In genomic region chr18:75111673-75112485, GRCh38 we compare ENCODE assay signal across 18 cellular contexts.
DNase-seq lines count a peak whose midpoint lies in the region; ATAC-seq, FAIRE-seq and TF ChIP-seq lines count a peak whose summit lies in the region.
"Had no signal": no experiment of that assay in that cellular context is flagged by ENCODE, and none has a peak within 500 bp of the region (broad histone marks: within the 10 kb centered on the region; RNA-seq: fewer than 3 reads in every experiment).

No MANE protein-coding gene starts in this region.

- no peaks in the 10 kb centered on the region for H3K9me3 Mint-ChIP-seq in stimulated activated effector memory CD8-positive, alpha-beta T cell treated with anti-CD3 and anti-CD28 coated beads, Interleukin-12 subunit alpha, Interleukin-12 subunit beta, amount 100 ng/mL, for 72 hours
- H3K9me3 Mint-ChIP-seq: activated CD4-positive, alpha-beta memory T cell treated with anti-CD3 and anti-CD28 coated beads for 36 hours; CD4-positive, CD25-positive, alpha-beta regulatory T cell; naive B cell; stimulated activated naive CD8-positive, alpha-beta T cell treated with anti-CD3 and anti-CD28 coated beads, Interleukin-15, Interleukin-2, amounts not matched to agents 100 ng/mL and 50 ng/mL, for 24 hours had no signal

- no peak overlapping the region for H3K4me3 Mint-ChIP-seq in stimulated activated effector memory CD8-positive, alpha-beta T cell treated with anti-CD3 and anti-CD28 coated beads, Interleukin-12 subunit alpha, Interleukin-12 subunit beta, amount 100 ng/mL, for 72 hours
- H3K4me3 Mint-ChIP-seq: activated CD4-positive, alpha-beta memory T cell treated with anti-CD3 and anti-CD28 coated beads for 36 hours; CD4-positive, CD25-positive, alpha-beta regulatory T cell; naive B cell; stimulated activated naive CD8-positive, alpha-beta T cell treated with anti-CD3 and anti-CD28 coated beads, Interleukin-15, Interleukin-2, amounts not matched to agents 100 ng/mL and 50 ng/mL, for 24 hours had no signal

- H3K27me3 ChIP-seq in bronchial epithelial cell (ENCODE audit: control insufficient read depth, insufficient read depth, low read length), result no peaks in the 10 kb centered on the region
- H3K27me3 ChIP-seq: upper lobe of left lung had no signal

- H3K36me3 ChIP-seq in bronchial epithelial cell (ENCODE audit: control insufficient read depth, insufficient read depth, low read length), result no peaks in the 10 kb centered on the region
- H3K36me3 ChIP-seq: spleen, upper lobe of left lung had no signal

- H3K27ac Mint-ChIP-seq in stimulated activated effector memory CD8-positive, alpha-beta T cell treated with anti-CD3 and anti-CD28 coated beads, Interleukin-12 subunit alpha, Interleukin-12 subunit beta, amount 100 ng/mL, for 72 hours, result no peak overlapping the region
- H3K27ac Mint-ChIP-seq: activated CD4-positive, alpha-beta memory T cell treated with anti-CD3 and anti-CD28 coated beads for 36 hours; CD4-positive, CD25-positive, alpha-beta regulatory T cell; naive B cell; stimulated activated naive CD8-positive, alpha-beta T cell treated with anti-CD3 and anti-CD28 coated beads, Interleukin-15, Interleukin-2, amounts not matched to agents 100 ng/mL and 50 ng/mL, for 24 hours had no signal

- H3K4me1 Mint-ChIP-seq in stimulated activated effector memory CD8-positive, alpha-beta T cell treated with anti-CD3 and anti-CD28 coated beads, Interleukin-12 subunit alpha, Interleukin-12 subunit beta, amount 100 ng/mL, for 72 hours, result no peaks in the 10 kb centered on the region
- H3K4me1 Mint-ChIP-seq: CD4-positive, CD25-positive, alpha-beta regulatory T cell; naive B cell had no signal

- ATAC-seq in stimulated activated effector memory CD8-positive, alpha-beta T cell treated with anti-CD3 and anti-CD28 coated beads, Interleukin-12 subunit alpha, Interleukin-12 subunit beta, amount 100 ng/mL, for 72 hours, result no peak
- ATAC-seq: left ventricle myocardium superior had no signal

- TF ChIP-seq CTCF in bronchial epithelial cell (IDR thresholded peaks at IDR 0.05; ENCODE audit: insufficient read depth, low read length, severe bottlenecking) (no peak), retinal pigment epithelial cell (conservative IDR thresholded peaks at IDR 0.05; ENCODE audit: low read depth, low read length) (no peak), GM10266 (IDR thresholded peaks at IDR 0.05; ENCODE audit: control insufficient read depth, insufficient read depth, low read depth, missing control alignments) (no peak)

- H3K36me3 Mint-ChIP-seq in stimulated activated effector memory CD8-positive, alpha-beta T cell treated with anti-CD3 and anti-CD28 coated beads, Interleukin-12 subunit alpha, Interleukin-12 subunit beta, amount 100 ng/mL, for 72 hours, result no peaks in the 10 kb centered on the region
- H3K36me3 Mint-ChIP-seq: activated CD4-positive, alpha-beta memory T cell treated with anti-CD3 and anti-CD28 coated beads for 36 hours; CD4-positive, CD25-positive, alpha-beta regulatory T cell; naive B cell had no signal

- DNase-seq in NCI-H2107 treated with DMSO at 0.1 percent for 48 hours (lab: John Stamatoyannopoulos, UW; ENCODE audit: unreplicated experiment) (peak; percentile 20), NCI-H2107 (lab: John Stamatoyannopoulos, UW) (no peak), NCI-H1417 treated with DMSO at 0.1 percent for 48 hours (lab: John Stamatoyannopoulos, UW) (peak; percentile 28), bronchial epithelial cell (ENCODE audit: low read depth) (peak; percentile 13), retinal pigment epithelial cell (ENCODE audit: low read depth) (peak; percentile 7), C1 segment of cervical spinal cord (lab: John Stamatoyannopoulos, UW) (no peak), GM10266 (ENCODE audit: extremely low spot score) (no peak)
- DNase-seq in stimulated activated effector memory CD8-positive, alpha-beta T cell treated with anti-CD3 and anti-CD28 coated beads, Interleukin-12 subunit alpha, Interleukin-12 subunit beta, amount 100 ng/mL, for 72 hours (ENCODE audit: low spot score in 2 of 2), result no peak
- DNase-seq: activated CD4-positive, alpha-beta memory T cell treated with anti-CD3 and anti-CD28 coated beads for 36 hours; amygdala; CD4-positive, CD25-positive, alpha-beta regulatory T cell; left ventricle myocardium superior; naive B cell; NCI-H1436 treated with DMSO at 0.1 percent for 48 hours; spleen; upper lobe of left lung had no signal

- no peak overlapping the region for H3K4me3 ChIP-seq in bronchial epithelial cell (ENCODE audit: low read depth, low read length)
- H3K4me3 ChIP-seq in retinal pigment epithelial cell (ENCODE audit: low read length), result no peak overlapping the region
- H3K4me3 ChIP-seq: spleen, upper lobe of left lung had no signal

- FAIRE-seq in bronchial epithelial cell (lab: Jason Lieb, UNC), result no peak
- FAIRE-seq: A204.1 had no signal

Comparison
In these comparisons a context has a peak if more than half of its experiments do, and no peak if none do; other contexts are left out.
1. DNase-seq: peak in NCI-H2107 treated with DMSO at 0.1 percent for 48 hours (single experiment), NCI-H1417 treated with DMSO at 0.1 percent for 48 hours (single experiment), bronchial epithelial cell (single experiment) and retinal pigment epithelial cell (single experiment); none in NCI-H2107 (single experiment), stimulated activated effector memory CD8-positive, alpha-beta T cell treated with anti-CD3 and anti-CD28 coated beads, Interleukin-12 subunit alpha, Interleukin-12 subunit beta, amount 100 ng/mL, for 72 hours (0 of 2), C1 segment of cervical spinal cord (0 of 14) and GM10266 (single experiment).